Comparison of ENCODE assay signal across 8 cellular contexts in the genomic region with DNA sequence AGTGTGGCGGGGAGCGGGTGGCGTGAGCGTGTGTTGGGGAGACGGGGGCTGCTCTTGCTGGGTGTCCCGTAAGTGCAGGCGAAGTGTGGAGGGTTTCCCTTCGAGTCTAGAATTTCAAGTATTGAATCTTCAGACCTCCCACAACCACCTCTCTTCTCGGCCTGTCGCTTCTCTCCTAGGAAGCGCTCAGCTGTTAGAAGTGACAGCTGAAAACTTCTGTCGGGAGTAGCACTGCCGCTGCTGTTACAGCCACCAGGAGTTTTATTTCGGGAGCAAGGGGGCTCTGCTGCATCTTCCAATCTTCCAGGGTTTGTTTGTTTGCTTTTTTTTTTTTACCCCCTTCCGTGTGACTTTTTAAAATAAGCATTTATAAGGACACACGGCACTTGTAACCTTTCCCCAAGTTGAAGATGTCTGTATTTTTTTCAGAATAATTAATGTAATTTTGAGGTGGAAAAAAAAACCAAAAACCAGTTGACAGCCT. TPM values are rescaled to one million over a fixed set of nuclear protein-coding genes. Genes with fewer than 3 reads are reported as not detected.
A peak's percentile ranks its signal among the peaks of the same experiment; 100 is the strongest.
DNase-seq lines count a peak whose midpoint lies in the region; ATAC-seq lines count a peak whose summit lies in the region.

No MANE protein-coding gene starts in this region.

- H3K9me3 ChIP-seq in esophagus (ENCODE audit: control insufficient read depth in 2 of 2, insufficient read depth in 1 of 2, low read depth in 1 of 2, low read length in 1 of 2) = no peaks in the 10 kb centered on the region

- H3K9me3 Mint-ChIP-seq in T-cell = no peaks in the 10 kb centered on the region
- H3K9me3 Mint-ChIP-seq in naive thymus-derived CD8-positive, alpha-beta T cell = no peaks in the 10 kb centered on the region

- peak overlapping the region; percentile 99 to 100 (median 99) for H3K4me3 Mint-ChIP-seq in T-cell
- H3K4me3 Mint-ChIP-seq in naive thymus-derived CD8-positive, alpha-beta T cell = peak overlapping the region; percentile 97 to 100 (median 100)

- peak overlapping the region; percentile 99 for H3K27ac Mint-ChIP-seq in T-cell
- H3K27ac Mint-ChIP-seq in naive thymus-derived CD8-positive, alpha-beta T cell = peak overlapping the region; percentile 98 to 100 (median 99)

- CTCF ChIA-PET in T-cell (lab: Charles Lee) = interaction anchor here in 1 of 2 donors (0.5 to 2.0 kb wide), 7 partner anchors 21 to 537 kb away, joined by 3 to 10 read pairs (median 6); no protein-coding TSS in a partner anchor

- DNase-seq in NCI-H524 (lab: John Stamatoyannopoulos, UW) (peak; percentile 28 to 37), NCI-H524 treated with DMSO at 0.1 percent for 48 hours (lab: John Stamatoyannopoulos, UW) (no peak), T-cell (peak in 12 of 34 experiments; percentile 3 to 30 (median 18)), midbrain (lab: John Stamatoyannopoulos, UW) (no peak), DMS153 treated with DMSO at 0.1 percent for 48 hours (lab: John Stamatoyannopoulos, UW; ENCODE audit: unreplicated experiment) (no peak)
- DNase-seq in naive thymus-derived CD8-positive, alpha-beta T cell = peak in 1 of 10 donors; percentile 38

- POLR2A ChIA-PET in T-cell (lab: Charles Lee) = interaction anchor here in 1 of 2 donors (0.6 to 1.2 kb wide), 5 partner anchors 30 to 498 kb away, joined by 3 to 12 read pairs (median 4); a partner anchor contains a TSS
- POLR2A ChIA-PET in naive thymus-derived CD8-positive, alpha-beta T cell (lab: Charles Lee) = interaction anchor here (0.6 to 2.4 kb wide), 7 partner anchors 9 to 329 kb away, joined by 3 to 19 read pairs (median 3); a partner anchor contains a TSS

- H3K27ac ChIP-seq in esophagus (ENCODE audit: low read depth in 2 of 2, low read length in 1 of 2) = peak overlapping the region; percentile 84 to 92

- peaks cover 59 to 63% (median 60%) of the 10 kb centered on the region in 3 donors for H3K4me1 Mint-ChIP-seq in T-cell
- H3K4me1 Mint-ChIP-seq in naive thymus-derived CD8-positive, alpha-beta T cell = peaks cover 20 to 66% (median 58%) of the 10 kb centered on the region in 4 donors

- peak overlapping the region; percentile 90 to 91 for H3K4me3 ChIP-seq in esophagus (ENCODE audit: low read depth in 1 of 2, low read length in 2 of 2)

- peaks cover 0 to 4% of the 10 kb centered on the region in 2 donors for H3K4me1 ChIP-seq in esophagus (ENCODE audit: control insufficient read depth in 2 of 2, insufficient read depth in 2 of 2, low read length in 1 of 2)

- H3K36me3 Mint-ChIP-seq in T-cell = peaks cover 6% of the 10 kb centered on the region
- peaks cover 3 to 32% (median 5%) of the 10 kb centered on the region in 3 donors for H3K36me3 Mint-ChIP-seq in naive thymus-derived CD8-positive, alpha-beta T cell

- H3K36me3 ChIP-seq in esophagus (ENCODE audit: control insufficient read depth in 2 of 2, insufficient read depth in 2 of 2, low read length in 1 of 2) = no peaks in the 10 kb centered on the region

- H3K27me3 ChIP-seq in esophagus (ENCODE audit: control insufficient read depth in 1 of 2, insufficient read depth in 2 of 2, low read length in 2 of 2) = no peaks in the 10 kb centered on the region

- peak; percentile 15 for ATAC-seq in HG02981 (IDR thresholded peaks at IDR 0.05; ENCODE audit: unreplicated experiment)
- peak in 2 of 4 experiments; percentile 17 to 18 for ATAC-seq in T-cell (replicated peaks in 1 of 4)
- ATAC-seq in naive thymus-derived CD8-positive, alpha-beta T cell = peak; percentile 12 to 32

- WGBS in esophagus, 2 donors = 0% methylated on average over 16 of the region's 16 CpGs

- H3K27me3 Mint-ChIP-seq in T-cell = no peaks in the 10 kb centered on the region
- H3K27me3 Mint-ChIP-seq in naive thymus-derived CD8-positive, alpha-beta T cell = no peaks in the 10 kb centered on the region

RNA-seq across cellular contexts. Expression of a gene that starts 0.7 kb away (rescaled TPM):
- 10 to 100 TPM; 57.7 to 90.4 (median 61.7) TPM for total RNA-seq in T-cell
- 10 to 100 TPM; 13.2 to 13.5 TPM for polyA plus RNA-seq in esophagus
- total RNA-seq in naive thymus-derived CD8-positive, alpha-beta T cell = 10 to 100 TPM; 65.9 to 79.4 TPM
- polyA plus RNA-seq in naive thymus-derived CD8-positive, alpha-beta T cell = 10 to 100 TPM; 22.7 to 31.5 (median 23.5) TPM

RNA-seq across cellular contexts. Expression of a gene that starts 0.9 kb away (rescaled TPM):
- 10 to 100 TPM; 16.6 to 27.9 (median 25.1) TPM for total RNA-seq in T-cell
- polyA plus RNA-seq in esophagus = 1 to 10 TPM; 7.1 to 8.4 TPM
- total RNA-seq in naive thymus-derived CD8-positive, alpha-beta T cell = 10 to 100 TPM; 33.5 to 36.7 TPM
- polyA plus RNA-seq in naive thymus-derived CD8-positive, alpha-beta T cell = 10 to 100 TPM; 16.9 to 24.0 (median 17.0) TPM

Comparison
In these comparisons a context has a peak if more than half of its experiments do, and no peak if none do; other contexts are left out.
1. DNase-seq: peak in NCI-H524 (2 of 2); none in NCI-H524 treated with DMSO at 0.1 percent for 48 hours (single experiment), midbrain (single experiment) and DMS153 treated with DMSO at 0.1 percent for 48 hours (single experiment).